8 cellular contexts compared by ENCODE assay signal in genomic region chr16:29809850-29810698, GRCh38. TPM values are rescaled to one million over a fixed set of nuclear protein-coding genes. Genes with fewer than 3 reads are reported as not detected.
DNase-seq lines count a peak whose midpoint lies in the region; ATAC-seq and TF ChIP-seq lines count a peak whose summit lies in the region.

No MANE protein-coding gene starts in this region.

- no peak for TF ChIP-seq POLR2A in heart left ventricle (IDR thresholded peaks at IDR 0.05)
- no peak for TF ChIP-seq POLR2A in gastroesophageal sphincter (IDR thresholded peaks at IDR 0.05)

- peaks cover 0 to 4% (median 0%) of the 10 kb centered on the region in 9 donors for H3K27me3 ChIP-seq in heart left ventricle
- H3K27me3 ChIP-seq in gastroesophageal sphincter, result no peaks in the 10 kb centered on the region

- TF ChIP-seq CTCF in heart left ventricle (IDR thresholded peaks at IDR 0.05) (no peak), gastroesophageal sphincter (IDR thresholded peaks at IDR 0.05) (no peak)
- no peak for TF ChIP-seq CTCF in activated CD8-positive, alpha-beta T cell treated with anti-CD3 and anti-CD28 coated beads for 36 hours (IDR thresholded peaks at IDR 0.05)

- H3K36me3 ChIP-seq in heart left ventricle, result peaks cover 0 to 25% (median 18%) of the 10 kb centered on the region in 9 donors
- H3K36me3 ChIP-seq in gastroesophageal sphincter, result peaks cover 0 to 21% of the 10 kb centered on the region in 2 donors

- ATAC-seq in heart left ventricle, result no peak
- ATAC-seq in left cardiac atrium, result no peak
- no peak for ATAC-seq in activated CD8-positive, alpha-beta T cell treated with anti-CD3 and anti-CD28 coated beads for 36 hours
- ATAC-seq in gastroesophageal sphincter, result no peak
- no peak for ATAC-seq in GM21423 (IDR thresholded peaks at IDR 0.05; ENCODE audit: unreplicated experiment)
- no peak for ATAC-seq in HG03520 (IDR thresholded peaks at IDR 0.05; ENCODE audit: unreplicated experiment)

- no peak for TF ChIP-seq EP300 in gastroesophageal sphincter (IDR thresholded peaks at IDR 0.05)

- intact Hi-C loops in heart left ventricle (cut with DNase I) (loop anchor here in 6 of 10 donors (5.0 to 10.0 kb wide), 7 partner anchors 37 to 257 kb away; partner anchors contain the start of genes HIRIP3 (in 3 of the 6), INO80E (in 3 of the 6) and ALDOA (in 1 of the 6)), left cardiac atrium (cut with DNase I) (no loop called here)
- intact Hi-C loops in activated CD8-positive, alpha-beta T cell treated with anti-CD3 and anti-CD28 coated beads for 36 hours (cut with micrococcal nuclease), result loop anchor here (10.0 kb wide), 1 partner anchor 105 kb away; no protein-coding TSS in a partner anchor

- peak in 2 of 5 donors; percentile 32 to 54 for DNase-seq in heart left ventricle
- DNase-seq in left cardiac atrium, result no peak
- peak; percentile 76 for DNase-seq in activated CD8-positive, alpha-beta T cell treated with anti-CD3 and anti-CD28 coated beads for 36 hours
- DNase-seq in stimulated activated naive CD4-positive, alpha-beta T cell (lab: John Stamatoyannopoulos, UW), result peak in 4 of 6 experiments; percentile 15 to 33 (median 24)
- DNase-seq in ACHN, result no peak

- peak overlapping the region; percentile 89 for H3K27ac Mint-ChIP-seq in activated CD8-positive, alpha-beta T cell treated with anti-CD3 and anti-CD28 coated beads for 36 hours

- CTCF ChIA-PET in activated CD8-positive, alpha-beta T cell treated with anti-CD3 and anti-CD28 coated beads for 36 hours (lab: Charles Lee), result interaction anchor here (0.8 to 0.9 kb wide), 2 partner anchors 9 to 39 kb away, joined by 4 read pairs; no protein-coding TSS in a partner anchor

- in situ Hi-C loops in ACHN (cut with HindIII; ENCODE audit: low pct_ligation_motif_present, low pct_unique_long_range_greater_than_20kb, low sequenced_read_pairs), result no loop called here

- peaks cover 46% of the 10 kb centered on the region for H3K4me1 Mint-ChIP-seq in activated CD8-positive, alpha-beta T cell treated with anti-CD3 and anti-CD28 coated beads for 36 hours (ENCODE audit: low read depth)

- POLR2A ChIA-PET in activated CD8-positive, alpha-beta T cell treated with anti-CD3 and anti-CD28 coated beads for 36 hours (lab: Charles Lee), result interaction anchor here (1.1 to 9.5 kb wide), 4 partner anchors 10 to 119 kb away, joined by 3 to 167 read pairs (median 17); partner anchors contain the start of genes MVP and PAGR1

- WGBS in heart left ventricle, 4 donors, result 49 to 53% (median 51%) methylated on average over 20 to 23 of the region's 23 CpGs
- 32 to 60% methylated on average over 1 to 12 of the region's 23 CpGs for WGBS in gastroesophageal sphincter (ENCODE audit: low coverage in 1 of 2), 2 donors

- H3K9me3 ChIP-seq in heart left ventricle (no peaks in the 10 kb centered on the region), gastroesophageal sphincter (no peaks in the 10 kb centered on the region)

- peak overlapping the region; percentile 90 for H3K4me3 Mint-ChIP-seq in activated CD8-positive, alpha-beta T cell treated with anti-CD3 and anti-CD28 coated beads for 36 hours

- H3K4me1 ChIP-seq in heart left ventricle (peaks cover 3 to 72% (median 59%) of the 10 kb centered on the region in 12 donors), gastroesophageal sphincter (peaks cover 8 to 79% (median 54%) of the 10 kb centered on the region in 3 donors)

- peaks cover 42% of the 10 kb centered on the region for H3K36me3 Mint-ChIP-seq in activated CD8-positive, alpha-beta T cell treated with anti-CD3 and anti-CD28 coated beads for 36 hours (ENCODE audit: low read depth)

- H3K9me3 Mint-ChIP-seq in activated CD8-positive, alpha-beta T cell treated with anti-CD3 and anti-CD28 coated beads for 36 hours, result no peaks in the 10 kb centered on the region

- H3K4me3 ChIP-seq in heart left ventricle, result peak overlapping the region in 5 of 12 donors; percentile 1 to 63 (median 17)
- peak overlapping the region in 1 of 2 donors; percentile 4 for H3K4me3 ChIP-seq in gastroesophageal sphincter

- no peaks in the 10 kb centered on the region for H3K27me3 Mint-ChIP-seq in activated CD8-positive, alpha-beta T cell treated with anti-CD3 and anti-CD28 coated beads for 36 hours

- H3K27ac ChIP-seq in heart left ventricle, result peak overlapping the region in 11 of 12 donors; percentile 47 to 99 (median 92)
- H3K27ac ChIP-seq in gastroesophageal sphincter, result peak overlapping the region; percentile 47 to 98 (median 98)

RNA-seq across cellular contexts. Expression of gene PRRT2, which starts 1.9 kb away (rescaled TPM):
- total RNA-seq in heart left ventricle, result 1 to 10 TPM in 5 of 9 donors, under 1 TPM in 3, not detected in 1; 0.38 to 1.8 (median 1.3) TPM
- polyA plus RNA-seq in heart left ventricle, result 1 to 10 TPM in 1 of 2 donors, under 1 TPM in 1; 0.24 to 3.2 TPM
- 1 to 10 TPM; 2.2 to 3.0 TPM for total RNA-seq in left cardiac atrium
- total RNA-seq in activated CD8-positive, alpha-beta T cell treated with anti-CD3 and anti-CD28 coated beads for 36 hours, result 1 to 10 TPM; 1.5 to 2.0 TPM
- 10 to 100 TPM in 1 of 4 donors, 1 to 10 TPM in 3; 4.2 to 13.5 (median 6.0) TPM for total RNA-seq in gastroesophageal sphincter

RNA-seq across cellular contexts. Expression of gene MAZ, which starts 3.7 kb away (rescaled TPM):
- 100 to 1,000 TPM in 2 of 9 donors, 10 to 100 TPM in 7; 58.9 to 137 (median 74.0) TPM for total RNA-seq in heart left ventricle
- 100 to 1,000 TPM in 1 of 2 donors, 10 to 100 TPM in 1; 63.2 to 188 TPM for polyA plus RNA-seq in heart left ventricle
- total RNA-seq in left cardiac atrium, result 10 to 100 TPM; 84.8 to 96.7 TPM
- total RNA-seq in activated CD8-positive, alpha-beta T cell treated with anti-CD3 and anti-CD28 coated beads for 36 hours, result 100 to 1,000 TPM; 380 to 382 TPM
- 100 to 1,000 TPM in 3 of 4 donors, 10 to 100 TPM in 1; 86.3 to 212 (median 116) TPM for total RNA-seq in gastroesophageal sphincter

RNA-seq across cellular contexts. Expression of gene PAGR1, which starts 5.9 kb away (rescaled TPM):
- total RNA-seq in heart left ventricle (10 to 100 TPM; 10.8 to 23.9 (median 12.6) TPM), left cardiac atrium (10 to 100 TPM; 15.1 to 16.6 TPM), gastroesophageal sphincter (10 to 100 TPM; 19.3 to 29.6 (median 20.2) TPM)
- polyA plus RNA-seq in heart left ventricle, result 10 to 100 TPM; 29.2 to 32.9 TPM
- total RNA-seq in activated CD8-positive, alpha-beta T cell treated with anti-CD3 and anti-CD28 coated beads for 36 hours, result 10 to 100 TPM; 26.8 to 29.0 TPM

RNA-seq across cellular contexts. Expression of gene MVP, which starts 10.2 kb away (rescaled TPM):
- total RNA-seq in heart left ventricle (100 to 1,000 TPM in 1 of 9 donors, 10 to 100 TPM in 8; 33.1 to 140 (median 44.6) TPM), left cardiac atrium (10 to 100 TPM; 72.7 to 82.4 TPM), gastroesophageal sphincter (100 to 1,000 TPM in 3 of 4 donors, 10 to 100 TPM in 1; 82.2 to 162 (median 129) TPM)
- polyA plus RNA-seq in heart left ventricle, result 10 to 100 TPM; 32.9 to 50.6 TPM
- 10 to 100 TPM; 32.5 to 33.2 TPM for total RNA-seq in activated CD8-positive, alpha-beta T cell treated with anti-CD3 and anti-CD28 coated beads for 36 hours

RNA-seq across cellular contexts. Expression of gene KIF22, which starts 19.5 kb away (rescaled TPM):
- total RNA-seq in heart left ventricle (10 to 100 TPM; 16.8 to 40.8 (median 32.2) TPM), left cardiac atrium (10 to 100 TPM; 22.1 to 30.1 TPM), gastroesophageal sphincter (10 to 100 TPM in 3 of 4 donors, 1 to 10 TPM in 1; 9.4 to 17.3 (median 12.8) TPM)
- 10 to 100 TPM; 12.2 to 91.2 TPM for polyA plus RNA-seq in heart left ventricle
- 100 to 1,000 TPM; 160 to 165 TPM for total RNA-seq in activated CD8-positive, alpha-beta T cell treated with anti-CD3 and anti-CD28 coated beads for 36 hours

Comparison
In these comparisons a context has a peak if more than half of its experiments do, and no peak if none do; other contexts are left out.
1. intact Hi-C loops: an anchor here in heart left ventricle (5.0 to 10.0 kb wide) and activated CD8-positive, alpha-beta T cell treated with anti-CD3 and anti-CD28 coated beads for 36 hours (10.0 kb wide); none called in left cardiac atrium.
2. DNase-seq: peak in activated CD8-positive, alpha-beta T cell treated with anti-CD3 and anti-CD28 coated beads for 36 hours (single experiment) and stimulated activated naive CD4-positive, alpha-beta T cell (4 of 6); none in left cardiac atrium (single experiment) and ACHN (single experiment).